8 cellular contexts compared by ENCODE assay signal in the genomic region with DNA sequence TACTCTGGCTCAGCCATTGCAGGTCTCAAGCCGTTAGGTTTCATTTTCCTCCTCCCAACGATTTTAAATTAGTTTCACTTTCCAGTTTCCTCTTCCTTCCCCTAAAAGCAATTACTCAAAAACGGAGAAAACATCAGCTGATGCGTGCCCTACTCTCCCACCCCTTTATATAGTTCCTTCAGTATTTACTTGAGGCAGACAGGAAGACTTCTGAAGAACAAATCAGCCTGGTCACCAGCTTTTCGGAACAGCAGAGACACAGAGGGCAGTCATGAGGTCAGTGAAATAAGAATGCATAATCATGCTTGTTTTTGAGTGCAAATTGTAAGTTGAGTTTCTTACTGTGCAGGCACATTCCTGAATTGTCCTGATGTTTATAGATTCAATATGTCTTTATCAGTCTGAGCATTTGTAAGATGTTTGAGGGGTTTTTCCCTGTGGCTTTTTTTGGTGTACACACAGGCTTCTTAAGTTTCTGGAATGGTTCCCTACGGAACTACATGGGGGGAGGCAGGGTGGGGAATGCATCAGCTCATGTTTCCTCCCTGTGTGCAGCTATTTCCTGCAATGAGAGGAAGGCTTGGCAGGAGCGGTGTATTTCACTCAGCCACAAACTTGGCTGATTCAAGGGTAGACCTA. TPM values are rescaled to one million over a fixed set of nuclear protein-coding genes. Genes with fewer than 3 reads are reported as not detected.
DNase-seq lines count a peak whose midpoint lies in the region; ATAC-seq, FAIRE-seq and TF ChIP-seq lines count a peak whose summit lies in the region.

A gene with protein sequence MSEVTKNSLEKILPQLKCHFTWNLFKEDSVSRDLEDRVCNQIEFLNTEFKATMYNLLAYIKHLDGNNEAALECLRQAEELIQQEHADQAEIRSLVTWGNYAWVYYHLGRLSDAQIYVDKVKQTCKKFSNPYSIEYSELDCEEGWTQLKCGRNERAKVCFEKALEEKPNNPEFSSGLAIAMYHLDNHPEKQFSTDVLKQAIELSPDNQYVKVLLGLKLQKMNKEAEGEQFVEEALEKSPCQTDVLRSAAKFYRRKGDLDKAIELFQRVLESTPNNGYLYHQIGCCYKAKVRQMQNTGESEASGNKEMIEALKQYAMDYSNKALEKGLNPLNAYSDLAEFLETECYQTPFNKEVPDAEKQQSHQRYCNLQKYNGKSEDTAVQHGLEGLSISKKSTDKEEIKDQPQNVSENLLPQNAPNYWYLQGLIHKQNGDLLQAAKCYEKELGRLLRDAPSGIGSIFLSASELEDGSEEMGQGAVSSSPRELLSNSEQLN (plus strand): TSS at position 195 of the 639 bp plus-strand sequence. CDS start 77 bp downstream, at position 272.

- H3K27ac ChIP-seq in HCT116 (ENCODE audit: low read depth, low read length) = peak within 1 kb of the TSS; percentile 65
- H3K27ac ChIP-seq in kidney (ENCODE audit: low read depth in 2 of 2, low read length in 2 of 2) = peak within 1 kb of the TSS; percentile 94 to 95
- H3K27ac ChIP-seq in skin epidermis = peak within 1 kb of the TSS in 20 of 21 experiments; percentile 25 to 93 (median 80)

- H2AFZ ChIP-seq in HCT116 (ENCODE audit: low read depth, low read length, poor library complexity, severe bottlenecking) = peak within 1 kb of the TSS; percentile 63

- H3K9me3 ChIP-seq in HCT116 (ENCODE audit: control insufficient read depth in 1 of 2, insufficient read depth in 1 of 2, low read depth in 1 of 2, low read length in 2 of 2) = no peaks in the 10 kb centered on the region
- H3K9me3 ChIP-seq in kidney (ENCODE audit: control insufficient read depth in 1 of 2, low read length in 2 of 2) = no peaks in the 10 kb centered on the region

- CTCF ChIA-PET in HCT116 (lab: Charles Lee) = interaction anchor here (1.0 to 1.6 kb wide), 2 partner anchors 11 to 42 kb away, joined by 3 to 4 read pairs; no protein-coding TSS in a partner anchor

- H3K36me3 ChIP-seq in HCT116 (ENCODE audit: control insufficient read depth in 1 of 2, insufficient read depth in 2 of 2, low read length in 2 of 2) (no peaks in the 10 kb centered on the region), kidney (ENCODE audit: control insufficient read depth in 1 of 2, insufficient read depth in 2 of 2, low read length in 2 of 2) (no peaks in the 10 kb centered on the region)

- TF ChIP-seq POLR2A in HCT116 (IDR thresholded peaks at IDR 0.05; ENCODE audit: borderline replicate concordance, extremely low read depth, insufficient read depth, insufficient read length) = peak; percentile 40

- intact Hi-C loops in HCT116 (cut with micrococcal nuclease) = no loop called here
- intact Hi-C loops in kidney (cut with DNase I) = no loop called here

- H3K4me3 ChIP-seq in HCT116 (replicated peaks in 1 of 2; ENCODE audit: low read depth in 1 of 2, low read length in 2 of 2) (peak within 1 kb of the TSS; percentile 25 to 54), kidney (ENCODE audit: low read length in 2 of 2) (peak within 1 kb of the TSS; percentile 65 to 89), skin epidermis (peak within 1 kb of the TSS; percentile 6 to 47 (median 28))

- peak; percentile 7; the same call in 1 of the 2 replicates for TF ChIP-seq RAD21 in HCT116 (IDR thresholded peaks at IDR 0.05; ENCODE audit: low read depth)

- FAIRE-seq in kidney (lab: Jason Lieb, UNC) = peak; percentile 58

- H3K79me2 ChIP-seq in HCT116 (ENCODE audit: insufficient read depth, low read length) = no peaks in the 10 kb centered on the region

- ATAC-seq in HCT116 (peak; percentile 95), HG03139 (IDR thresholded peaks at IDR 0.05; ENCODE audit: unreplicated experiment) (no peak)

- POLR2A ChIA-PET in HCT116 (lab: Charles Lee) = interaction anchor here (1.0 to 1.4 kb wide), 5 partner anchors 9 to 76 kb away, joined by 3 to 7 read pairs (median 3); partner anchors contain the start of gene LIPA

- no peak for TF ChIP-seq CTCF in HCT116 (IDR thresholded peaks at IDR 0.05 in 2 of 3, conservative IDR thresholded peaks at IDR 0.05 in 1 of 3; ENCODE audit: borderline replicate concordance in 1 of 3, insufficient read depth in 1 of 3, low read depth in 2 of 3, low read length in 2 of 3)
- no peak for TF ChIP-seq CTCF in kidney (IDR thresholded peaks at IDR 0.05; ENCODE audit: borderline replicate concordance, extremely low read depth, insufficient read depth)

- H3K9me2 ChIP-seq in HCT116 (ENCODE audit: insufficient read depth) = no peaks in the 10 kb centered on the region

- TSS peak; percentile 74 for BruUV-seq in HCT116 (replicated peaks; lab: Mats Ljungman, UMichigan)

- H3K4me1 ChIP-seq in HCT116 (ENCODE audit: control insufficient read depth in 1 of 2, insufficient read depth in 2 of 2, low read length in 2 of 2) = peaks cover 12 to 20% of the 10 kb centered on the region in 2 experiments; a peak in 3 of 4 replicates
- H3K4me1 ChIP-seq in kidney (ENCODE audit: control insufficient read depth in 1 of 2, insufficient read depth in 1 of 2, low read depth in 1 of 2, low read length in 2 of 2) = peaks cover 29 to 33% of the 10 kb centered on the region in 2 donors

- RAD21 ChIA-PET in HCT116 (lab: Charles Lee; ENCODE audit: low non-redundant PET in 1 of 2, low total read pairs in 2 of 2, uncharacterized antibody in 2 of 2, unreplicated experiment in 2 of 2) = no interaction called here

- H3K27me3 ChIP-seq in HCT116 (ENCODE audit: insufficient read depth, low read length) = no peaks in the 10 kb centered on the region

- H3K4me2 ChIP-seq in HCT116 (ENCODE audit: low read length) = peak within 1 kb of the TSS; percentile 75

- no peaks in the 10 kb centered on the region for H4K20me1 ChIP-seq in HCT116 (ENCODE audit: insufficient read depth)

- peak within 1 kb of the TSS; percentile 52 for H3K9ac ChIP-seq in HCT116 (ENCODE audit: low read length)
- peak within 1 kb of the TSS; percentile 61 to 79 for H3K9ac ChIP-seq in kidney (ENCODE audit: low read length in 2 of 2)

- DNase-seq in Daoy (ENCODE audit: low read depth) (peak; percentile 86), HCT116 (ENCODE audit: low read depth, low spot score) (peak; percentile 44), RPMI7951 (ENCODE audit: low read depth) (peak; percentile 87), cerebellum (ENCODE audit: low spot score) (peak; percentile 72), kidney (no peak)
- no peak for DNase-seq in activated effector memory CD4-positive, alpha-beta T cell treated with anti-CD3 and anti-CD28 coated beads, Interleukin-2, amount 50 U/mL, for 16 hours

TF ChIP-seq in HCT116, 20 proteins besides CTCF, POLR2A, EP300 and RAD21:
- no peak for TF ChIP-seq ZFX (IDR thresholded peaks at IDR 0.05)
- TF ChIP-seq SP1 (IDR thresholded peaks at IDR 0.05; ENCODE audit: low read depth) = peak; percentile 36; the same call in 1 of the 2 replicates
- no peak for TF ChIP-seq YY1 (IDR thresholded peaks at IDR 0.05; ENCODE audit: extremely low read depth, insufficient replicate concordance, low read depth, low read length)
- TF ChIP-seq POLR2AphosphoS5 (IDR thresholded peaks at IDR 0.05; ENCODE audit: low read depth, low read length) = peak; percentile 70
- TF ChIP-seq SRF (IDR thresholded peaks at IDR 0.05; ENCODE audit: low read depth) = 0 out of 2 replicates have a peak, but pooled peaks have one; percentile 11
- TF ChIP-seq JUND (IDR thresholded peaks at IDR 0.05) = no peak
- TF ChIP-seq, protein P1, sequence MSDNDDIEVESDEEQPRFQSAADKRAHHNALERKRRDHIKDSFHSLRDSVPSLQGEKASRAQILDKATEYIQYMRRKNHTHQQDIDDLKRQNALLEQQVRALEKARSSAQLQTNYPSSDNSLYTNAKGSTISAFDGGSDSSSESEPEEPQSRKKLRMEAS (IDR thresholded peaks at IDR 0.05) = peak; percentile 52
- TF ChIP-seq CBX3 (IDR thresholded peaks at IDR 0.05; ENCODE audit: low read depth) = peak; percentile 50; the same call in 1 of the 2 replicates
- TF ChIP-seq SIN3A (IDR thresholded peaks at IDR 0.05; ENCODE audit: low read depth) = peak; percentile 26; the same call in 1 of the 2 replicates

RNA-seq across cellular contexts. Expression of the gene that starts here (rescaled TPM):
- 28.3 and 31.5 TPM in 2 replicates for total RNA-seq in Daoy (2014; rRNA removed; shearing (Covaris generic))
- total RNA-seq in HCT116 (2021; ENCODE audit: unreplicated experiment) (1.1 TPM), cerebellum (2.4 TPM), kidney (20.1 TPM)
- 0.77 and 1.1 TPM in 2 replicates for polyA plus RNA-seq in HCT116 (2012)
- 23.4 and 24.0 TPM in 2 replicates for total RNA-seq in RPMI7951 (2014; rRNA removed; shearing (Covaris generic))
- polyA plus RNA-seq in kidney (ENCODE audit: insufficient read depth, low read depth, low replicate concordance) = 14.7 TPM

Comparison
In these comparisons a context has a peak if more than half of its experiments do, and no peak if none do; other contexts are left out.
1. DNase-seq: peak in Daoy (single experiment), HCT116 (single experiment), RPMI7951 (single experiment) and cerebellum (single experiment); none in kidney (single experiment) and activated effector memory CD4-positive, alpha-beta T cell treated with anti-CD3 and anti-CD28 coated beads, Interleukin-2, amount 50 U/mL, for 16 hours (single experiment).
2. Peak in every context shown above with its lines, with median percentiles within 50 percentile points of each other: H3K27ac ChIP-seq and H3K4me3 ChIP-seq.